ENCODE assay signal across 8 cellular contexts in genomic region chr10:42552188-42553063, GRCh38.
DNase-seq lines count a peak whose midpoint lies in the region; ATAC-seq, FAIRE-seq and TF ChIP-seq lines count a peak whose summit lies in the region.

No MANE protein-coding gene starts in this region.

- H3K27ac ChIP-seq in WERI-Rb-1, result peak overlapping the region; percentile 52
- H3K27ac ChIP-seq in iPS-20b (ENCODE audit: low read length), result no peak overlapping the region
- H3K27ac ChIP-seq in skeletal muscle tissue (ENCODE audit: low read depth, low read length), result peak overlapping the region; percentile 24

- peak; percentile 77 for DNase-seq in AG04449 (ENCODE audit: low read depth, low spot score)
- peak; percentile 51 for DNase-seq in NCI-H2196 treated with DMSO at 0.1 percent for 48 hours (lab: John Stamatoyannopoulos, UW; ENCODE audit: unreplicated experiment)
- peak; percentile 96 for DNase-seq in WERI-Rb-1
- DNase-seq in bronchial epithelial cell (ENCODE audit: low read depth), result peak; percentile 94

- ATAC-seq in GM18907 (IDR thresholded peaks at IDR 0.05; ENCODE audit: unreplicated experiment) (peak; percentile 94), HG03139 (IDR thresholded peaks at IDR 0.05; ENCODE audit: unreplicated experiment) (peak; percentile 95)

- H3K9me3 ChIP-seq in WERI-Rb-1 (ENCODE audit: severe bottlenecking), result no peaks in the 10 kb centered on the region
- H3K9me3 ChIP-seq in iPS-20b (ENCODE audit: insufficient read depth, low read depth, low read length), result no peaks in the 10 kb centered on the region
- no peaks in the 10 kb centered on the region for H3K9me3 ChIP-seq in skeletal muscle tissue (ENCODE audit: control insufficient read depth in 3 of 3, low read length in 3 of 3)

- H3K27me3 ChIP-seq in WERI-Rb-1 (ENCODE audit: insufficient read depth, low read depth, severe bottlenecking) (no peaks in the 10 kb centered on the region), bronchial epithelial cell (ENCODE audit: control insufficient read depth, insufficient read depth, low read length) (no peaks in the 10 kb centered on the region), iPS-20b (ENCODE audit: insufficient read depth, low read length) (peaks cover 4% of the 10 kb centered on the region; the same call in 1 of the 2 replicates), skeletal muscle tissue (ENCODE audit: control insufficient read depth in 3 of 3, insufficient read depth in 3 of 3, low read length in 3 of 3) (no peaks in the 10 kb centered on the region)

- POLR2A ChIA-PET in AG04449 (lab: Yijun Ruan, JAX), result no interaction called here

- TF ChIP-seq CTCF in AG04449 (IDR thresholded peaks at IDR 0.05; ENCODE audit: insufficient read depth, low read length, missing control alignments) (no peak), WERI-Rb-1 (IDR thresholded peaks at IDR 0.05; ENCODE audit: low read depth, low read length) (no peak), bronchial epithelial cell (IDR thresholded peaks at IDR 0.05; ENCODE audit: insufficient read depth, low read length, severe bottlenecking) (no peak)

- H3K9ac ChIP-seq in iPS-20b (ENCODE audit: low read depth, low read length), result peak overlapping the region; percentile 87; the same call in 1 of the 2 replicates
- peak overlapping the region; percentile 77 to 91 (median 85) for H3K9ac ChIP-seq in skeletal muscle tissue (ENCODE audit: low read depth in 1 of 3, low read length in 3 of 3)

- peaks cover 3% of the 10 kb centered on the region for H3K36me3 ChIP-seq in WERI-Rb-1
- H3K36me3 ChIP-seq in bronchial epithelial cell (ENCODE audit: control insufficient read depth, insufficient read depth, low read length), result no peaks in the 10 kb centered on the region
- peaks cover 9% of the 10 kb centered on the region; the same call in 1 of the 2 replicates for H3K36me3 ChIP-seq in iPS-20b (ENCODE audit: insufficient read depth, low read depth, low read length)
- H3K36me3 ChIP-seq in skeletal muscle tissue (ENCODE audit: control insufficient read depth in 3 of 3, insufficient read depth in 3 of 3, low read length in 3 of 3), result no peaks in the 10 kb centered on the region

- no peak for FAIRE-seq in bronchial epithelial cell (lab: Jason Lieb, UNC)

- H3K4me1 ChIP-seq in iPS-20b (ENCODE audit: insufficient read depth, low read length) (no peaks in the 10 kb centered on the region), skeletal muscle tissue (ENCODE audit: control insufficient read depth in 3 of 3, insufficient read depth in 3 of 3, low read length in 3 of 3) (peaks cover 11 to 17% (median 12%) of the 10 kb centered on the region in 3 donors)

- CTCF ChIA-PET in AG04449 (lab: Yijun Ruan, JAX), result no interaction called here

- H3K4me3 ChIP-seq in AG04449 (ENCODE audit: low read depth, low read length) (peak overlapping the region; percentile 91), WERI-Rb-1 (ENCODE audit: low read depth, low read length) (peak overlapping the region; percentile 95), bronchial epithelial cell (ENCODE audit: low read depth, low read length) (peak overlapping the region; percentile 68), iPS-20b (ENCODE audit: low read length) (peak overlapping the region; percentile 97), skeletal muscle tissue (ENCODE audit: low read length in 3 of 3) (peak overlapping the region; percentile 87 to 98 (median 92))
